Comparison of ENCODE assay signal across 9 cellular contexts in the genomic region with DNA sequence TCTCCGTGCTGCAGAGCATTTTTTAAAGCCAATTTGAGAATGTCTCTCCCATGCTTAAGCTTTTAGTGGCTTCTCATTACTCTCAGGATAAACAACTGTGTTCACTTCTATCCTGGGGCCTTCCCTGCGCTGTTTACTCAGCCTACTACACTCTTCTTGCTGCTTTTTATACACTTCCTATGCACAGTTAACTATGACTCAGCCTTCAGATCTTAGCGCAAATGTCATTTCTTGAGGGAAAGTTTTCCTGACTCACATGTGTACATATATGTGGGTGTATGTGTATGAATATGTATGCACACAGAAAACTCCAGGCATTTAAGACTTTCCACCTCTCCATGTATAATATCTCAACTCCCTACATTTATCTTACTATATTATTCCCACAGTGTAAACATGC. TPM values are rescaled to one million over a fixed set of nuclear protein-coding genes. Genes with fewer than 3 reads are reported as not detected.
A peak's percentile ranks its signal among the peaks of the same experiment; 100 is the strongest.
DNase-seq lines count a peak whose midpoint lies in the region; ATAC-seq, FAIRE-seq and TF ChIP-seq lines count a peak whose summit lies in the region.
"Had no signal": no experiment of that assay in that cellular context is flagged by ENCODE, and none has a peak within 500 bp of the region (broad histone marks: within the 10 kb centered on the region; RNA-seq: fewer than 3 reads in every experiment).

No MANE protein-coding gene starts in this region.

- peaks cover 3% of the 10 kb centered on the region for H4K20me1 ChIP-seq in GM12878 (ENCODE audit: control insufficient read depth, insufficient read depth)

- peak; percentile 28 for DNase-seq in SIG-M5 treated with dmso at 0.1 percent for 504 hours (lab: John Stamatoyannopoulos, UW; ENCODE audit: unreplicated experiment)
- no peak for DNase-seq in SIG-M5 (lab: John Stamatoyannopoulos, UW)
- DNase-seq in HTR-8/SVneo (ENCODE audit: insufficient read length, low spot score) = peak; percentile 37
- DNase-seq in GM12878 (ENCODE audit: low read depth, low spot score) = peak; percentile 37
- DNase-seq in SKM-1 (lab: John Stamatoyannopoulos, UW; ENCODE audit: unreplicated experiment) = no peak
- no peak for DNase-seq in spleen
- no peak for DNase-seq in sigmoid colon

- no peak overlapping the region for H3K4me2 ChIP-seq in GM12878 (ENCODE audit: control insufficient read depth, insufficient read depth)
- peak overlapping the region; percentile 58 for H3K4me2 ChIP-seq in skeletal muscle satellite cell (ENCODE audit: low read length)
- H3K4me2 ChIP-seq: BLaER1 had no signal

- H2AFZ ChIP-seq in GM12878 (ENCODE audit: control insufficient read depth, low read depth, low read length) = no peak overlapping the region

- TF ChIP-seq EP300 in GM12878 (IDR thresholded peaks at IDR 0.05; ENCODE audit: borderline replicate concordance in 1 of 2, control insufficient read depth in 1 of 2, low read depth in 2 of 2, low read length in 2 of 2) (no peak), sigmoid colon (IDR thresholded peaks at IDR 0.05) (no peak)

- peaks cover 1% of the 10 kb centered on the region for H3K79me2 ChIP-seq in GM12878 (ENCODE audit: control insufficient read depth, insufficient read depth, low read length)

- peak; percentile 83 for ATAC-seq in GM12878

- TF ChIP-seq POLR2A in GM12878 (IDR thresholded peaks at IDR 0.05; ENCODE audit: low read depth, low read length) = no peak
- TF ChIP-seq POLR2A in spleen (IDR thresholded peaks at IDR 0.05) = no peak
- no peak for TF ChIP-seq POLR2A in sigmoid colon (IDR thresholded peaks at IDR 0.05)

- no peak for FAIRE-seq in HTR-8/SVneo (lab: Jason Lieb, UNC)
- FAIRE-seq in GM12878 (lab: Jason Lieb, UNC) = no peak

- 0% methylated on average over 3 of the region's 3 CpGs for WGBS in GM12878 (ENCODE audit: insufficient coverage, insufficient replicate concordance, low lambda C conversion rate, missing lambda C conversion rate)
- 25 to 46% (median 31%) methylated on average over 3 of the region's 3 CpGs for WGBS in spleen, 5 donors
- 3 to 26% methylated on average over 3 of the region's 3 CpGs for WGBS in sigmoid colon, 2 donors

- in situ Hi-C loops in GM12878 (cut with MboI) = no loop called here

- intact Hi-C loops in GM12878 (cut with micrococcal nuclease; ENCODE audit: unreplicated experiment) (loop anchor here (10.0 kb wide), 1 partner anchor 304 kb away; a partner anchor contains a TSS), spleen (cut with DNase I; ENCODE audit: low total_unique reads) (no loop called here), sigmoid colon (cut with DNase I) (no loop called here)

- RAD21 ChIA-PET in GM12878 (lab: Charles Lee; ENCODE audit: unreplicated experiment) = no interaction called here

- BruUV-seq in GM12878 (replicated peaks; lab: Mats Ljungman, UMichigan) = no TSS peak

- no peaks in the 10 kb centered on the region for H3K27me3 ChIP-seq in GM12878 (replicated peaks in 1 of 2; ENCODE audit: control insufficient read depth in 2 of 2, insufficient read depth in 2 of 2, low read length in 1 of 2)
- H3K27me3 ChIP-seq in skeletal muscle satellite cell (ENCODE audit: control insufficient read depth, insufficient read depth, low read length) = no peaks in the 10 kb centered on the region
- H3K27me3 ChIP-seq in spleen (replicated peaks in 1 of 7) = no peaks in the 10 kb centered on the region
- no peaks in the 10 kb centered on the region for H3K27me3 ChIP-seq in sigmoid colon
- H3K27me3 ChIP-seq: BLaER1 had no signal

- POLR2A ChIA-PET in GM12878 (lab: Charles Lee) = no interaction called here

- TF ChIP-seq RAD21 in GM12878 (IDR thresholded peaks at IDR 0.05; ENCODE audit: insufficient read depth, low read depth, low read length) = no peak

- H3K27ac ChIP-seq in GM12878 (ENCODE audit: control insufficient read depth, insufficient read depth) (no peak overlapping the region), spleen (peak overlapping the region in 1 of 8 donors; percentile 33), sigmoid colon (no peak overlapping the region)
- H3K27ac ChIP-seq: BLaER1 had no signal

- SMC1A ChIA-PET in GM12878 (lab: Charles Lee; ENCODE audit: uncharacterized antibody, unreplicated experiment) = no interaction called here

- TF ChIP-seq CTCF in GM12878 (IDR thresholded peaks at IDR 0.05 in 2 of 3, conservative IDR thresholded peaks at IDR 0.05 in 1 of 3; ENCODE audit: control insufficient read depth in 2 of 3, extremely low read depth in 1 of 3, insufficient read depth in 1 of 3, low read depth in 3 of 3, low read length in 3 of 3) (no peak), spleen (IDR thresholded peaks at IDR 0.05 in 8 of 11, conservative IDR thresholded peaks at IDR 0.05 in 3 of 11) (no peak), sigmoid colon (IDR thresholded peaks at IDR 0.05) (no peak)

- CTCF ChIA-PET in GM12878 (lab: Yijun Ruan, JAX) = no interaction called here

- H3K4me1 ChIP-seq in GM12878 (ENCODE audit: control insufficient read depth, insufficient read depth, low read length) (peaks cover 2% of the 10 kb centered on the region), skeletal muscle satellite cell (ENCODE audit: control insufficient read depth, insufficient read depth, low read length) (peaks cover 12% of the 10 kb centered on the region), spleen (peaks cover 15 to 85% (median 39%) of the 10 kb centered on the region in 6 donors), sigmoid colon (peaks cover 0 to 26% (median 14%) of the 10 kb centered on the region in 4 donors)

- no peaks in the 10 kb centered on the region for H3K9me3 ChIP-seq in GM12878 (replicated peaks; ENCODE audit: control insufficient read depth, insufficient read depth, low read length)
- no peaks in the 10 kb centered on the region for H3K9me3 ChIP-seq in skeletal muscle satellite cell (replicated peaks; ENCODE audit: low read length)
- H3K9me3 ChIP-seq in spleen = no peaks in the 10 kb centered on the region
- H3K9me3 ChIP-seq in sigmoid colon = no peaks in the 10 kb centered on the region
- H3K9me3 ChIP-seq: BLaER1 had no signal

- H3K9ac ChIP-seq in GM12878 (ENCODE audit: control insufficient read depth, insufficient read depth, low read length) (no peak overlapping the region), skeletal muscle satellite cell (ENCODE audit: low read depth, low read length) (no peak overlapping the region)
- H3K9ac ChIP-seq: BLaER1 had no signal

- H3K4me3 ChIP-seq in GM12878 (no peak overlapping the region), skeletal muscle satellite cell (ENCODE audit: low read length) (no peak overlapping the region), spleen (no peak overlapping the region), sigmoid colon (no peak overlapping the region)
- H3K4me3 ChIP-seq: BLaER1 had no signal

- no peaks in the 10 kb centered on the region for H3K36me3 ChIP-seq in GM12878 (ENCODE audit: control insufficient read depth in 2 of 2, insufficient read depth in 2 of 2, low read length in 1 of 2)
- no peaks in the 10 kb centered on the region for H3K36me3 ChIP-seq in skeletal muscle satellite cell (ENCODE audit: insufficient read depth, low read length)
- H3K36me3 ChIP-seq in spleen = no peaks in the 10 kb centered on the region
- H3K36me3 ChIP-seq in sigmoid colon = no peaks in the 10 kb centered on the region
- H3K36me3 ChIP-seq: BLaER1 had no signal

RNA-seq across cellular contexts. Expression of a gene that starts 9.8 kb away (rescaled TPM):
- 26.2 and 28.1 TPM in 2 replicates for total RNA-seq in GM12878 (2013; cell fraction: nucleolus; rRNA removed)
- 23.2 and 31.2 TPM in 2 replicates for total RNA-seq in GM12878 (2014; rRNA removed)
- 43.2 and 45.6 TPM in 2 replicates for total RNA-seq in GM12878 (2014; rRNA removed; fragmentation: Illumina TruSeq; extraction: Trizol)
- 25.7 and 27.2 TPM in 2 replicates for total RNA-seq in GM12878 (2021)
- 10.4 TPM for polyA plus RNA-seq in GM12878 (2011; ENCODE audit: low read depth)
- polyA plus RNA-seq in GM12878 (2011; rRNA removed) = 44.0 and 65.8 TPM in 2 replicates
- 12.8 and 14.6 TPM in 2 replicates for polyA plus RNA-seq in GM12878 (2011; cell fraction: cytosol; rRNA removed)
- 9.8 and 12.9 TPM in 2 replicates for polyA plus RNA-seq in GM12878 (2011; cell fraction: nucleus; rRNA removed)
- polyA plus RNA-seq in GM12878 (2012) = 13.5 and 15.3 TPM in 2 replicates
- 45.0 and 54.8 TPM in 2 replicates for polyA plus RNA-seq in GM12878 (2014; fragmentation: Illumina TruSeq; extraction: Trizol)
- polyA plus RNA-seq in GM12878 (2014; fragmentation: Nextera tagmentation; extraction: Ambion mirVana) = 10 to 100 TPM; 12.6 to 15.0 TPM
- polyA plus RNA-seq in GM12878 (2014; rRNA removed) = 19.7 and 21.4 TPM in 2 replicates
- polyA plus RNA-seq in GM12878 (2016; fragmentation: Nextera tagmentation; extraction: Ambion mirVana) = 10 to 100 TPM; 13.3 to 17.1 TPM
- polyA minus RNA-seq in GM12878 (2011; rRNA and poly(A)+ RNA removed) = 19.8 and 23.6 TPM in 2 replicates
- 10.0 and 10.1 TPM in 2 replicates for polyA minus RNA-seq in GM12878 (2011; cell fraction: cytosol; rRNA and poly(A)+ RNA removed)
- 9.6 and 14.3 TPM in 2 replicates for polyA minus RNA-seq in GM12878 (2011; cell fraction: nucleus; rRNA and poly(A)+ RNA removed)
- total RNA-seq in skeletal muscle satellite cell (2012; rRNA removed) = 36.0 and 53.7 TPM in 2 replicates
- 10 to 100 TPM; 37.6 to 51.8 (median 44.0) TPM for total RNA-seq in spleen
- polyA plus RNA-seq in spleen = 10 to 100 TPM; 28.4 to 36.8 (median 29.5) TPM
- total RNA-seq in sigmoid colon = 10 to 100 TPM; 27.7 to 35.0 (median 31.4) TPM
- polyA plus RNA-seq in sigmoid colon = 10 to 100 TPM; 27.1 to 43.2 (median 27.3) TPM

RNA-seq across cellular contexts. Expression of a gene that starts 10.0 kb away (rescaled TPM):
- total RNA-seq in GM12878 (2013; cell fraction: nucleolus; rRNA removed) = 14.8 and 16.3 TPM in 2 replicates
- total RNA-seq in GM12878 (2014; rRNA removed) (1.9 and 2.0 TPM in 2 replicates), GM12878 (2014; rRNA removed; fragmentation: Illumina TruSeq; extraction: Trizol) (1.6 and 1.9 TPM in 2 replicates), GM12878 (2021) (1.7 and 2.2 TPM in 2 replicates), spleen (1 to 10 TPM; 2.9 to 5.6 (median 4.5) TPM), sigmoid colon (1 to 10 TPM in 3 of 4 donors, under 1 TPM in 1; 0.41 to 4.7 (median 2.2) TPM)
- polyA plus RNA-seq in GM12878 (2011; ENCODE audit: low read depth) = 0.59 TPM
- polyA plus RNA-seq in GM12878 (2011; rRNA removed) (3.3 and 4.6 TPM in 2 replicates), GM12878 (2014; fragmentation: Illumina TruSeq; extraction: Trizol) (1.9 and 2.5 TPM in 2 replicates), GM12878 (2014; fragmentation: Nextera tagmentation; extraction: Ambion mirVana) (under 1 TPM; 0.13 to 0.75 TPM), GM12878 (2014; rRNA removed) (2.9 and 3.3 TPM in 2 replicates), GM12878 (2016; fragmentation: Nextera tagmentation; extraction: Ambion mirVana) (under 1 TPM; 0.62 to 0.74 TPM), spleen (1 to 10 TPM in 2 of 3 donors, under 1 TPM in 1; 0.35 to 1.3 (median 1.1) TPM), sigmoid colon (1 to 10 TPM in 1 of 3 donors, under 1 TPM in 2; 0.60 to 1.9 (median 0.69) TPM)
- polyA plus RNA-seq in GM12878 (2011; cell fraction: cytosol; rRNA removed) = 2.4 and 2.5 TPM in 2 replicates
- polyA plus RNA-seq in GM12878 (2011; cell fraction: nucleus; rRNA removed) = 4.7 and 6.6 TPM in 2 replicates
- 0.91 and 1.1 TPM in 2 replicates for polyA plus RNA-seq in GM12878 (2012)
- 4.6 and 5.6 TPM in 2 replicates for polyA minus RNA-seq in GM12878 (2011; rRNA and poly(A)+ RNA removed)
- polyA minus RNA-seq in GM12878 (2011; cell fraction: cytosol; rRNA and poly(A)+ RNA removed) = 1.5 and 2.3 TPM in 2 replicates
- polyA minus RNA-seq in GM12878 (2011; cell fraction: nucleus; rRNA and poly(A)+ RNA removed) = 5.8 and 7.4 TPM in 2 replicates
- total RNA-seq in skeletal muscle satellite cell (2012; rRNA removed) = 1.0 and 2.2 TPM in 2 replicates

Comparison
In these comparisons a context has a peak if more than half of its experiments do, and no peak if none do; other contexts are left out.
1. DNase-seq: peak in SIG-M5 treated with dmso at 0.1 percent for 504 hours (single experiment), HTR-8/SVneo (single experiment) and GM12878 (single experiment); none in SIG-M5 (single experiment), SKM-1 (single experiment), spleen (single experiment) and sigmoid colon (single experiment).